ENCODE assay signal across 12 cellular contexts in the genomic region with DNA sequence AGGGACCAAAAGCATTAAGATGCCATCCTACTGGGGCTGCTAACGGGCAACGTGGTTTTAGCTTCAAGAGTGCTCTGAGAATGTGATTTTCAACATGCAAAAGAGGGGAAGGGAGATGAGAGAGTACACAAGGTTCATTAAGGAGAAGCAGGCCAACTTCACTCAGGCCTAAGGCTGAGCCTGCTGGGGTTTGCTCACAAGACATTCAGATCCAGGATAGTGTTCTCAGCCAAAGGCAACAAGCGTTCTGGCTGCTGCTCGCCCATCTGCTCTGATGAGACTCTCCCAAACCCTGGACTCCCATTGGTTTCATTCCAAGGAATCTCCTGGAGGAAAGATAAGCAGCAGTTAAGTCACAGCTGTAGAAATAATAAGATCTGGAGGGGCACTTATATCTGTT. TPM values are rescaled to one million over a fixed set of nuclear protein-coding genes. Genes with fewer than 3 reads are reported as not detected.
DNase-seq lines count a peak whose midpoint lies in the region; ATAC-seq, FAIRE-seq and TF ChIP-seq lines count a peak whose summit lies in the region.
"Had no signal": no experiment of that assay in that cellular context is flagged by ENCODE, and none has a peak within 500 bp of the region (broad histone marks: within the 10 kb centered on the region; RNA-seq: fewer than 3 reads in every experiment).

No MANE protein-coding gene starts in this region.

- POLR2A ChIA-PET in endothelial cell of umbilical vein (lab: Charles Lee) = no interaction called here

- 95% methylated on average over 4 of the region's 4 CpGs for WGBS in mesenchymal stem cell

- intact Hi-C loops in endothelial cell of umbilical vein (cut with micrococcal nuclease) = no loop called here
- intact Hi-C loops in upper lobe of right lung (cut with DNase I) = no loop called here

- FAIRE-seq in endothelial cell of umbilical vein (lab: Jason Lieb, UNC) (no peak), RCC 7860 (lab: Jason Lieb, UNC) (no peak)
- FAIRE-seq: TTC549 had no signal

- BruUV-seq in endothelial cell of umbilical vein (replicated peaks; lab: Mats Ljungman, UMichigan) = no TSS peak

- no peak overlapping the region for H4K8ac ChIP-seq in mesenchymal stem cell (ENCODE audit: low read length)

- no peak overlapping the region for H2BK12ac ChIP-seq in mesenchymal stem cell (ENCODE audit: low read length in 2 of 2)

- no peak overlapping the region for H3K9ac ChIP-seq in endothelial cell of umbilical vein (replicated peaks; ENCODE audit: extremely low read depth, insufficient read depth, low read length)
- peak overlapping the region; percentile 31 for H3K9ac ChIP-seq in mesenchymal stem cell (ENCODE audit: low read length)

- H4K20me1 ChIP-seq in endothelial cell of umbilical vein (replicated peaks; ENCODE audit: control insufficient read depth, extremely low read depth, insufficient read depth, low read length) = no peaks in the 10 kb centered on the region

- H2AFZ ChIP-seq in endothelial cell of umbilical vein (ENCODE audit: low read depth, low read length) = peak overlapping the region; percentile 7
- no peak overlapping the region for H2AFZ ChIP-seq in mesenchymal stem cell (ENCODE audit: low read depth, low read length)

- H2AK5ac ChIP-seq in mesenchymal stem cell (ENCODE audit: low read length, severe bottlenecking) = no peak overlapping the region

- H3K36me3 ChIP-seq in endothelial cell of umbilical vein (ENCODE audit: control insufficient read depth in 2 of 2, extremely low read depth in 1 of 2, insufficient read depth in 2 of 2, low read length in 2 of 2) (no peaks in the 10 kb centered on the region), mesenchymal stem cell (ENCODE audit: control insufficient read depth in 1 of 2, insufficient read depth in 2 of 2, low read depth in 1 of 2, low read length in 2 of 2) (no peaks in the 10 kb centered on the region), upper lobe of right lung (no peaks in the 10 kb centered on the region)

- no peak overlapping the region for H2BK120ac ChIP-seq in mesenchymal stem cell (ENCODE audit: low read depth, low read length)

- no peak overlapping the region for H3K23ac ChIP-seq in mesenchymal stem cell (ENCODE audit: low read length in 2 of 2)

- DNase-seq in NCI-H82 (lab: John Stamatoyannopoulos, UW) (peak; percentile 83), endothelial cell of umbilical vein (ENCODE audit: low read depth, low spot score) (peak; percentile 89), mesenchymal stem cell (no peak), upper lobe of right lung (no peak), RCC 7860 (ENCODE audit: low spot score) (no peak), dedifferentiated amniotic fluid mesenchymal stem cell (ENCODE audit: extremely low spot score) (no peak), amniotic stem cell (lab: John Stamatoyannopoulos, UW) (no peak)
- DNase-seq: activated T-cell treated with anti-CD3 and anti-CD28 coated beads, Interleukin-2, amount 50 U/mL, for 24 hours; Calu3; hippocampal formation; NCI-H1930 had no signal

- ATAC-seq in upper lobe of right lung = peak; percentile 47

- H3K9me1 ChIP-seq in endothelial cell of umbilical vein (replicated peaks; ENCODE audit: control insufficient read depth, extremely low read depth, insufficient read depth, low read length) = no peaks in the 10 kb centered on the region

- no peaks in the 10 kb centered on the region for H3K27me3 ChIP-seq in endothelial cell of umbilical vein (ENCODE audit: control insufficient read depth in 2 of 2, insufficient read depth in 2 of 2, low read length in 2 of 2)
- H3K27me3 ChIP-seq in mesenchymal stem cell (ENCODE audit: control insufficient read depth in 1 of 2, insufficient read depth in 1 of 2, low read length in 2 of 2) = no peaks in the 10 kb centered on the region
- H3K27me3 ChIP-seq in upper lobe of right lung = no peaks in the 10 kb centered on the region

- H2BK5ac ChIP-seq in mesenchymal stem cell (ENCODE audit: low read depth, low read length, poor library complexity, severe bottlenecking) = no peak overlapping the region

- no peak overlapping the region for H3K14ac ChIP-seq in mesenchymal stem cell (ENCODE audit: low read length in 2 of 2)

- H3K9me3 ChIP-seq in endothelial cell of umbilical vein (replicated peaks; ENCODE audit: control insufficient read depth, insufficient read depth, low read length) (no peaks in the 10 kb centered on the region), mesenchymal stem cell (ENCODE audit: control insufficient read depth, low read length) (no peaks in the 10 kb centered on the region), upper lobe of right lung (no peaks in the 10 kb centered on the region)

- no peak overlapping the region for H2BK15ac ChIP-seq in mesenchymal stem cell (ENCODE audit: low read depth, poor library complexity, severe bottlenecking)

- H3K79me2 ChIP-seq in endothelial cell of umbilical vein (ENCODE audit: control insufficient read depth, insufficient read depth, low read length) = no peaks in the 10 kb centered on the region

- no peak overlapping the region for H3K27ac ChIP-seq in endothelial cell of umbilical vein (ENCODE audit: insufficient read depth, low read depth, low read length)
- H3K27ac ChIP-seq in mesenchymal stem cell (ENCODE audit: low read length, poor library complexity, severe bottlenecking) = no peak overlapping the region
- H3K27ac ChIP-seq in upper lobe of right lung = no peak overlapping the region

- no peak for TF ChIP-seq POLR2A in endothelial cell of umbilical vein (IDR thresholded peaks at IDR 0.05; ENCODE audit: low read depth, low read length)

- no peak overlapping the region for H3K4ac ChIP-seq in mesenchymal stem cell (ENCODE audit: low read depth in 1 of 2, low read length in 2 of 2)

- peaks cover 22% of the 10 kb centered on the region for H3K4me1 ChIP-seq in endothelial cell of umbilical vein (ENCODE audit: control insufficient read depth, extremely low read depth, insufficient read depth, low read length)
- H3K4me1 ChIP-seq in mesenchymal stem cell (ENCODE audit: control insufficient read depth, insufficient read depth, low read depth, low read length) = peaks cover 14% of the 10 kb centered on the region
- peaks cover 28% of the 10 kb centered on the region for H3K4me1 ChIP-seq in upper lobe of right lung

- no peak overlapping the region for H3K18ac ChIP-seq in mesenchymal stem cell (ENCODE audit: low read depth in 1 of 2, low read length in 2 of 2)

- CTCF ChIA-PET in endothelial cell of umbilical vein (lab: Charles Lee) = interaction anchor here (1.0 to 1.5 kb wide), 3 partner anchors 15 to 48 kb away, joined by 3 to 5 read pairs (median 4); no protein-coding TSS in a partner anchor

- H4K91ac ChIP-seq in mesenchymal stem cell (ENCODE audit: low read length) = no peak overlapping the region

- H3K4me2 ChIP-seq in endothelial cell of umbilical vein (ENCODE audit: insufficient read depth, low read length) (no peak overlapping the region), mesenchymal stem cell (ENCODE audit: low read length, poor library complexity, severe bottlenecking) (no peak overlapping the region)

- no peaks in the 10 kb centered on the region for H3K79me1 ChIP-seq in mesenchymal stem cell (replicated peaks; ENCODE audit: low read length, poor library complexity, severe bottlenecking)

- no peak overlapping the region for H3K4me3 ChIP-seq in endothelial cell of umbilical vein (replicated peaks in 1 of 3; ENCODE audit: insufficient read depth in 1 of 3, low read depth in 1 of 3, low read length in 3 of 3)
- no peak overlapping the region for H3K4me3 ChIP-seq in mesenchymal stem cell (ENCODE audit: insufficient read depth in 1 of 2, low read depth in 1 of 2, low read length in 2 of 2)
- no peak overlapping the region for H3K4me3 ChIP-seq in upper lobe of right lung

- TF ChIP-seq CTCF in endothelial cell of umbilical vein (IDR thresholded peaks at IDR 0.05; ENCODE audit: extremely low read depth in 1 of 2, insufficient read depth in 1 of 2, low read depth in 1 of 2, low read length in 2 of 2) (no peak), upper lobe of right lung (IDR thresholded peaks at IDR 0.05) (no peak)

- dilution Hi-C loops in endothelial cell of umbilical vein (cut with MboI; ENCODE audit: extremely low pct_ligation_motif_present, low sequenced_read_pairs) = no loop called here

TF ChIP-seq in endothelial cell of umbilical vein, 7 proteins besides CTCF, POLR2A, EP300 and RAD21 (continues in another document):
- no peak for TF ChIP-seq MYC (IDR thresholded peaks at IDR 0.05; ENCODE audit: low read depth, low read length)
- no peak for TF ChIP-seq FOS (IDR thresholded peaks at IDR 0.05; ENCODE audit: borderline replicate concordance, insufficient read depth, low read length)
- TF ChIP-seq POLR2AphosphoS5 (IDR thresholded peaks at IDR 0.05; ENCODE audit: insufficient read depth, low read depth, low read length) = no peak
- TF ChIP-seq GATA2 (IDR thresholded peaks at IDR 0.05; ENCODE audit: insufficient read depth, insufficient read length, low read depth, low read length) = no peak
- no peak for TF ChIP-seq EZH2 (IDR thresholded peaks at IDR 0.05; ENCODE audit: borderline replicate concordance, low read depth, low read length, severe bottlenecking)

RNA-seq across cellular contexts. Expression of a gene that starts 23.6 kb away (rescaled TPM):
- total RNA-seq in endothelial cell of umbilical vein (0.30 and 0.80 TPM in 2 replicates), upper lobe of right lung (1.5 TPM)
- polyA plus RNA-seq in endothelial cell of umbilical vein = 0.27 and 0.30 TPM in 2 replicates
- polyA plus RNA-seq in endothelial cell of umbilical vein (2011; cell fraction: cytosol; rRNA removed) = 0.08 and 0.18 TPM in 2 replicates
- polyA plus RNA-seq in endothelial cell of umbilical vein (2011; cell fraction: nucleus; rRNA removed) = 0.82 and 1.1 TPM in 2 replicates
- polyA plus RNA-seq in endothelial cell of umbilical vein (2012) = 0.09 TPM in 1 of 2 replicates, not detected in the other
- polyA minus RNA-seq in endothelial cell of umbilical vein = 0.19 and 0.57 TPM in 2 replicates
- polyA minus RNA-seq in endothelial cell of umbilical vein (2011; cell fraction: cytosol; rRNA and poly(A)+ RNA removed) = not detected
- polyA minus RNA-seq in endothelial cell of umbilical vein (2011; cell fraction: nucleus; rRNA and poly(A)+ RNA removed) = 0.58 and 1.5 TPM in 2 replicates
- 0.06 TPM for polyA plus RNA-seq in mesenchymal stem cell (2013, experiment 1 of 2)
- polyA plus RNA-seq in mesenchymal stem cell (2013, experiment 2 of 2) = 0.04 TPM

RNA-seq across cellular contexts. Expression of a gene that starts 44.2 kb away (rescaled TPM):
- total RNA-seq in endothelial cell of umbilical vein (17.1 and 20.0 TPM in 2 replicates), upper lobe of right lung (17.2 TPM)
- polyA plus RNA-seq in endothelial cell of umbilical vein = 33.1 and 45.3 TPM in 2 replicates
- polyA plus RNA-seq in endothelial cell of umbilical vein (2011; cell fraction: cytosol; rRNA removed) = 13.5 and 16.6 TPM in 2 replicates
- 14.3 and 15.7 TPM in 2 replicates for polyA plus RNA-seq in endothelial cell of umbilical vein (2011; cell fraction: nucleus; rRNA removed)
- polyA plus RNA-seq in endothelial cell of umbilical vein (2012) = 2.9 and 3.6 TPM in 2 replicates
- 34.9 TPM in 2 replicates for polyA minus RNA-seq in endothelial cell of umbilical vein
- not detected for polyA minus RNA-seq in endothelial cell of umbilical vein (2011; cell fraction: cytosol; rRNA and poly(A)+ RNA removed)
- 10.3 and 12.8 TPM in 2 replicates for polyA minus RNA-seq in endothelial cell of umbilical vein (2011; cell fraction: nucleus; rRNA and poly(A)+ RNA removed)
- polyA plus RNA-seq in mesenchymal stem cell (2013, experiment 1 of 2) = 1.0 TPM
- 1.1 TPM for polyA plus RNA-seq in mesenchymal stem cell (2013, experiment 2 of 2)

Comparison
In these comparisons a context has a peak if more than half of its experiments do, and no peak if none do; other contexts are left out.
1. DNase-seq: peak in NCI-H82 (single experiment) and endothelial cell of umbilical vein (single experiment); none in mesenchymal stem cell (single experiment), upper lobe of right lung (single experiment), RCC 7860 (single experiment), dedifferentiated amniotic fluid mesenchymal stem cell (single experiment) and amniotic stem cell (single experiment).